ENCODE assay signal across 28 cellular contexts in the genomic region with DNA sequence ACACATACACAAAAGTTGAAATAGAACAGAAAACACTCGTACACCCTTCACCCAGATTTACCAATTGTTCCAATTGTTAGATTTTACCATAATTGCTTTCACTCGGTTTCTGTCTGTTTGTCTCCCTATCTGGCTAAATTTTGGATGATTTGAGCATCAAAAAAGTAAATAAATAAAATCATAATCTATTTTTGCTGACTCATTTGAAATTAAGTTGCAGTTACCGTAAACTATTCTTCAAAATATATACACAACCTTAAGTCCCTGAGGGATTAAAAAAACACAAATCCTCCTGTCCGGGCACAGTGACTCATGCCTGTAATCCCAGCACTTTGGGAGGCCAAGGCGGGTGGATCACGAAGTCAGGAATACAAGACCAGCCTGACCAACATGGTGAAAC.
"Had no signal": no experiment of that assay in that cellular context is flagged by ENCODE, and none has a peak within 500 bp of the region (broad histone marks: within the 10 kb centered on the region; RNA-seq: fewer than 3 reads in every experiment).

No MANE protein-coding gene starts in this region.

- H3K36me3 ChIP-seq: esophagus muscularis mucosa, heart right ventricle, left lung, ovary, spleen, tibial artery had no signal

- H3K4me1 ChIP-seq: esophagus muscularis mucosa, heart right ventricle, left lung, psoas muscle, spleen, testis, tibial artery had no signal

- H3K27ac Mint-ChIP-seq: naive thymus-derived CD8-positive, alpha-beta T cell; nephron progenitor cell; stimulated activated memory B cell treated with anti-CD40 and anti-IgM and Interleukin-4, amounts not matched to agents 10 μg/mL and 1 μg/mL and 100 μg/mL, for 72 hours; type B pancreatic cell had no signal

- H3K4me3 Mint-ChIP-seq: naive thymus-derived CD8-positive, alpha-beta T cell; nephron progenitor cell; stimulated activated memory B cell treated with anti-CD40 and anti-IgM and Interleukin-4, amounts not matched to agents 10 μg/mL and 1 μg/mL and 100 μg/mL, for 72 hours; type B pancreatic cell had no signal

- H3K9me3 ChIP-seq: esophagus muscularis mucosa, heart right ventricle, left lung, ovary, psoas muscle, spleen, testis, tibial artery had no signal

- H3K4me1 Mint-ChIP-seq: naive thymus-derived CD8-positive, alpha-beta T cell; nephron progenitor cell; stimulated activated memory B cell treated with anti-CD40 and anti-IgM and Interleukin-4, amounts not matched to agents 10 μg/mL and 1 μg/mL and 100 μg/mL, for 72 hours had no signal

- H3K27me3 Mint-ChIP-seq: type B pancreatic cell had no signal

- H3K36me3 Mint-ChIP-seq: naive thymus-derived CD8-positive, alpha-beta T cell; stimulated activated memory B cell treated with anti-CD40 and anti-IgM and Interleukin-4, amounts not matched to agents 10 μg/mL and 1 μg/mL and 100 μg/mL, for 72 hours; type B pancreatic cell had no signal

- DNase-seq: dermis blood vessel endothelial cell; effector memory CD4-positive, alpha-beta T cell; foreskin melanocyte; glutamatergic neuron; heart right ventricle; hippocampal formation; left cardiac atrium; left lung; mesendoderm; midbrain; naive thymus-derived CD8-positive, alpha-beta T cell; nephron progenitor cell; nucleus accumbens; ovary; posterior cingulate gyrus; psoas muscle; right cardiac atrium; spleen; stimulated activated CD4-positive, alpha-beta T cell treated with anti-CD3 and anti-CD28 coated beads, Interleukin-4, amount 100 ng/mL, for 4 hours; stimulated activated naive CD8-positive, alpha-beta T cell treated with anti-CD3 and anti-CD28 coated beads, Interleukin-15, Interleukin-2, amounts not matched to agents 100 U/mL and 50 U/mL, for 24 hours; substantia nigra; testis; tibial artery had no signal

- H3K27me3 ChIP-seq: esophagus muscularis mucosa, left lung, ovary, testis, tibial artery had no signal

- H3K9me3 Mint-ChIP-seq: naive thymus-derived CD8-positive, alpha-beta T cell; nephron progenitor cell; stimulated activated memory B cell treated with anti-CD40 and anti-IgM and Interleukin-4, amounts not matched to agents 10 μg/mL and 1 μg/mL and 100 μg/mL, for 72 hours; type B pancreatic cell had no signal

- ATAC-seq: heart right ventricle; left cardiac atrium; left lung; naive thymus-derived CD8-positive, alpha-beta T cell; psoas muscle; right cardiac atrium; stimulated activated memory B cell treated with anti-CD40 and anti-IgM and Interleukin-4, amounts not matched to agents 10 μg/mL and 1 μg/mL and 100 μg/mL, for 72 hours; stimulated activated naive CD8-positive, alpha-beta T cell treated with anti-CD3 and anti-CD28 coated beads, Interleukin-15, Interleukin-2, amounts not matched to agents 100 U/mL and 50 U/mL, for 24 hours had no signal

- H3K27ac ChIP-seq: coronary artery, esophagus muscularis mucosa, heart right ventricle, left lung, ovary, psoas muscle, skin epidermis, spleen, testis, tibial artery had no signal

- H3K4me3 ChIP-seq: coronary artery, esophagus muscularis mucosa, heart right ventricle, left lung, ovary, psoas muscle, skin epidermis, spleen, testis, tibial artery had no signal
